In genomic region chr2:174184915-174185314, GRCh38 we compare ENCODE assay signal across 31 cellular contexts.
"Had no signal": no experiment of that assay in that cellular context is flagged by ENCODE, and none has a peak within 500 bp of the region (broad histone marks: within the 10 kb centered on the region; RNA-seq: fewer than 3 reads in every experiment).

No MANE protein-coding gene starts in this region.

- H2AFZ ChIP-seq: hepatocyte had no signal

- H3K27me3 Mint-ChIP-seq: dendritic cell treated with granulocyte-macrophage colony-stimulating factor and Interleukin-4, amounts not matched to agents 40 ng/mL and 50 ng/mL, for 4 days; naive B cell; natural killer cell treated with Interleukin-12 subunit alpha and Interleukin-12 subunit beta and Interleukin-15 and Interleukin-18, amount 100 ng/mL, for 72 hours had no signal

- H3K4me1 ChIP-seq: colonic mucosa, right lobe of liver had no signal

- ATAC-seq: esophagus mucosa; gastrocnemius medialis; left lobe of liver; mucosa of descending colon; natural killer cell treated with Interleukin-12 subunit alpha and Interleukin-12 subunit beta and Interleukin-15 and Interleukin-18, amount 100 ng/mL, for 72 hours; pancreas; right lobe of liver had no signal

- H3K27ac Mint-ChIP-seq: dendritic cell treated with granulocyte-macrophage colony-stimulating factor and Interleukin-4, amounts not matched to agents 40 ng/mL and 50 ng/mL, for 4 days; endodermal cell; mesothelial cell of epicardium; natural killer cell treated with Interleukin-12 subunit alpha and Interleukin-12 subunit beta and Interleukin-15 and Interleukin-18, amount 100 ng/mL, for 72 hours had no signal

- H3K4me3 ChIP-seq: colonic mucosa, gastrocnemius medialis, hepatocyte, lung, mucosa of descending colon, pancreas, right lobe of liver, stomach, thoracic aorta, tibial nerve, upper lobe of left lung had no signal

- H3K9me3 ChIP-seq: colonic mucosa, gastrocnemius medialis, mucosa of descending colon, neutrophil, pancreas, right lobe of liver, stomach, thoracic aorta, tibial nerve, upper lobe of left lung had no signal

- H3K4me3 Mint-ChIP-seq: dendritic cell treated with granulocyte-macrophage colony-stimulating factor and Interleukin-4, amounts not matched to agents 40 ng/mL and 50 ng/mL, for 4 days; endodermal cell; mesothelial cell of epicardium; natural killer cell treated with Interleukin-12 subunit alpha and Interleukin-12 subunit beta and Interleukin-15 and Interleukin-18, amount 100 ng/mL, for 72 hours; neural crest cell had no signal

- H3K4me2 ChIP-seq: hepatocyte had no signal

- H3K27ac ChIP-seq: colonic mucosa, epithelial cell of prostate, gastrocnemius medialis, hepatocyte, neutrophil, pancreas, right lobe of liver, stomach, thoracic aorta, tibial nerve, upper lobe of left lung had no signal

- H3K27me3 ChIP-seq: colonic mucosa, gastrocnemius medialis, hepatocyte, neutrophil, pancreas, right lobe of liver, stomach, tibial nerve, upper lobe of left lung had no signal

- H3K36me3 ChIP-seq: colonic mucosa, gastrocnemius medialis, neutrophil, pancreas, right lobe of liver, thoracic aorta had no signal

- DNase-seq: colonic mucosa; effector CD8-positive, alpha-beta T cell; endodermal cell; foreskin fibroblast; gastrocnemius medialis; head of caudate nucleus; kidney; mesenchymal stem cell; mucosa of descending colon; naive B cell; pancreas; retina; right lobe of liver; small intestine; stimulated activated CD4-positive, alpha-beta T cell treated with anti-CD3 and anti-CD28 coated beads, Interleukin-15, amount 100 ng/mL, for 24 hours; stimulated activated CD4-positive, alpha-beta T cell treated with anti-CD3 and anti-CD28 coated beads, Interleukin-2, amount 100 ng/mL, for 48 hours; stimulated activated naive CD4-positive, alpha-beta T cell treated with Interleukin-2 at 50 U/mL for 16 hours; stomach; upper lobe of left lung had no signal
